In genomic region chr9:131963087-131963715, GRCh38 we compare ENCODE assay signal across 26 cellular contexts.
"Had no signal": no experiment of that assay in that cellular context is flagged by ENCODE, and none has a peak within 500 bp of the region (broad histone marks: within the 10 kb centered on the region; RNA-seq: fewer than 3 reads in every experiment).

No MANE protein-coding gene starts in this region.

- H3K9me3 ChIP-seq: adrenal gland, breast epithelium, MG63 had no signal

- H3K27ac ChIP-seq: adrenal gland, breast epithelium had no signal

- H3K36me3 ChIP-seq: adrenal gland, breast epithelium, MG63 had no signal

- H3K27me3 ChIP-seq: adrenal gland, breast epithelium, MG63 had no signal

- H3K4me3 ChIP-seq: adrenal gland, breast epithelium, MG63 had no signal

- H3K4me1 ChIP-seq: adrenal gland, breast epithelium had no signal

- DNase-seq: activated B cell treated with CpG ODN at 0.5 μM for 24 hours; activated CD4-positive, alpha-beta memory T cell treated with anti-CD3 and anti-CD28 coated beads, Interleukin-2, amount 10 ng/mL, durations not matched to agents 7 days and 5 days; activated CD4-positive, alpha-beta T cell treated with anti-CD3 and anti-CD28 coated beads for 1 hour; activated CD4-positive, alpha-beta T cell treated with anti-CD3 and anti-CD28 coated beads, Interleukin-2, amount 10 ng/mL, durations not matched to agents 24 days and 14 days; activated CD8-positive, alpha-beta memory T cell treated with anti-CD3 and anti-CD28 coated beads, Interleukin-2, amount 50 U/mL, for 4 hours; activated gamma-delta T cell treated with Interleukin-2 at 50 U/mL for 16 hours; activated naive CD4-positive, alpha-beta T cell treated with anti-CD3 and anti-CD28 coated beads, Interleukin-2, amount 50 U/mL, for 16 hours; activated naive CD8-positive, alpha-beta T cell treated with anti-CD3 and anti-CD28 coated beads, Interleukin-2, amount 10 ng/mL, durations not matched to agents 7 days and 5 days; activated T-cell treated with anti-CD3 and anti-CD28 coated beads, Interleukin-2, amount 50 U/mL, for 72 hours; adrenal gland; anterior cingulate cortex; caudate nucleus; MG63; NCI-H1105; NCI-H1436; NCI-H187 treated with DMSO at 0.1 percent for 48 hours; NCI-H2081 treated with DMSO at 0.1 percent for 48 hours; NCI-H2171 treated with DMSO at 0.1 percent for 48 hours; NCI-H226; NCI-H526; NCI-H82; PC-3; SHP77 treated with DMSO at 0.1 percent for 48 hours; T-helper 17 cell; T1000 had no signal

- ATAC-seq: activated T-cell treated with anti-CD3 and anti-CD28 coated beads, Interleukin-2, amount 50 U/mL, for 72 hours; PC-3; T-helper 17 cell had no signal
